ENCODE assay signal across 1 cellular context in genomic region chr19:55671054-55671378, GRCh38.
TF ChIP-seq lines count a peak whose summit lies in the region.

No MANE protein-coding gene starts in this region.

TF ChIP-seq in HEK293, 187 proteins besides CTCF, POLR2A, EP300 and RAD21:
- 0 out of 2 replicates have a peak, but pooled peaks have one; percentile 2 for TF ChIP-seq ZNF335 (tag by site-specific recombination; conservative IDR thresholded peaks at IDR 0.05)
- TF ChIP-seq ZNF138 (tag by site-specific recombination; IDR thresholded peaks at IDR 0.05; ENCODE audit: borderline replicate concordance) = no peak
- 0 out of 2 replicates have a peak, but pooled peaks have one; percentile 9 for TF ChIP-seq IKZF3 (tag by site-specific recombination; IDR thresholded peaks at IDR 0.05)
- no peak for TF ChIP-seq ZNF837 (tag by site-specific recombination; IDR thresholded peaks at IDR 0.05)
- TF ChIP-seq ZNF223 (tag by site-specific recombination; IDR thresholded peaks at IDR 0.05) = no peak
- no peak for TF ChIP-seq ZNF341 (tag by site-specific recombination; IDR thresholded peaks at IDR 0.05; ENCODE audit: low read depth)
- no peak for TF ChIP-seq ZNF24 (tag by site-specific recombination; IDR thresholded peaks at IDR 0.05)
- peak; percentile 58 for TF ChIP-seq OSR2 (tag by site-specific recombination; IDR thresholded peaks at IDR 0.05)
- no peak for TF ChIP-seq ZNF580 (tag by site-specific recombination; IDR thresholded peaks at IDR 0.05)
- peak; percentile 96 for TF ChIP-seq ZNF10 (tag by site-specific recombination; IDR thresholded peaks at IDR 0.05)
- no peak for TF ChIP-seq ZNF274 (IDR thresholded peaks at IDR 0.05; ENCODE audit: low read length)
- TF ChIP-seq ZNF274 (tag by site-specific recombination; IDR thresholded peaks at IDR 0.05; ENCODE audit: borderline replicate concordance) = no peak
- TF ChIP-seq ZBTB17 (tag by site-specific recombination; IDR thresholded peaks at IDR 0.05) = peak; percentile 73
- no peak for TF ChIP-seq ZNF777 (tag by site-specific recombination; IDR thresholded peaks at IDR 0.05; ENCODE audit: borderline replicate concordance)
- TF ChIP-seq PATZ1 (tag by site-specific recombination; IDR thresholded peaks at IDR 0.05) = no peak
- 0 out of 2 replicates have a peak, but pooled peaks have one; percentile 24 for TF ChIP-seq ZNF600 (tag by site-specific recombination; IDR thresholded peaks at IDR 0.05)
- no peak for TF ChIP-seq ZNF23 (tag by site-specific recombination; IDR thresholded peaks at IDR 0.05; ENCODE audit: borderline replicate concordance)
- no peak for TF ChIP-seq ZBTB21 (tag by site-specific recombination; IDR thresholded peaks at IDR 0.05)
- no peak for TF ChIP-seq ZSCAN5A (tag by site-specific recombination; IDR thresholded peaks at IDR 0.05)
- TF ChIP-seq ZNF140 (tag by site-specific recombination; IDR thresholded peaks at IDR 0.05) = no peak
